In the genomic region with DNA sequence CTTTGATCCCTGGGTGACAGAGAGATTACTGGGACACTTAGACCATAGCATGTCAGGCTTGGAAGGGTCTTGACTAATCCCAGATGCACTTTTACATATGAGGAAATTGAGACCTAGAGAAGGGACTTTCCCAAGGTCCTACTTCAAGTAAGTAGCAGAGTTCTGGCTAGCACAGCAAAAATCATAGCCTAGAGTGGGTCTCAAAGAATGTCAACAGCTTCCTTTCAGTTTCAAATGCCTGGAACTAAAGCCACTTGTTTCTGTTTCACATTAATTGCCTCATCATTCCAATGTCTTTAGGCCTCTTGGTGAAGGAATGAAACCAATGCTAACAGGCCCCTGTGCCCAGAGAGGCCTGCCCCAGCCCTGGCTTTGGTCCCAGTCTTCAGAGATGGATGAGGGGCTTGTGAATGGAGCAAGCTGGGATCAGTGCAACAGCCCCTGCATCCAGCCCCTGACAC, we compare ENCODE assay signal across 1 cellular context.
TF ChIP-seq lines count a peak whose summit lies in the region.

No MANE protein-coding gene starts in this region.

TF ChIP-seq in GM23338, 12 proteins besides CTCF, POLR2A, EP300 and RAD21 (continued from another document):
- TF ChIP-seq, protein P1, sequence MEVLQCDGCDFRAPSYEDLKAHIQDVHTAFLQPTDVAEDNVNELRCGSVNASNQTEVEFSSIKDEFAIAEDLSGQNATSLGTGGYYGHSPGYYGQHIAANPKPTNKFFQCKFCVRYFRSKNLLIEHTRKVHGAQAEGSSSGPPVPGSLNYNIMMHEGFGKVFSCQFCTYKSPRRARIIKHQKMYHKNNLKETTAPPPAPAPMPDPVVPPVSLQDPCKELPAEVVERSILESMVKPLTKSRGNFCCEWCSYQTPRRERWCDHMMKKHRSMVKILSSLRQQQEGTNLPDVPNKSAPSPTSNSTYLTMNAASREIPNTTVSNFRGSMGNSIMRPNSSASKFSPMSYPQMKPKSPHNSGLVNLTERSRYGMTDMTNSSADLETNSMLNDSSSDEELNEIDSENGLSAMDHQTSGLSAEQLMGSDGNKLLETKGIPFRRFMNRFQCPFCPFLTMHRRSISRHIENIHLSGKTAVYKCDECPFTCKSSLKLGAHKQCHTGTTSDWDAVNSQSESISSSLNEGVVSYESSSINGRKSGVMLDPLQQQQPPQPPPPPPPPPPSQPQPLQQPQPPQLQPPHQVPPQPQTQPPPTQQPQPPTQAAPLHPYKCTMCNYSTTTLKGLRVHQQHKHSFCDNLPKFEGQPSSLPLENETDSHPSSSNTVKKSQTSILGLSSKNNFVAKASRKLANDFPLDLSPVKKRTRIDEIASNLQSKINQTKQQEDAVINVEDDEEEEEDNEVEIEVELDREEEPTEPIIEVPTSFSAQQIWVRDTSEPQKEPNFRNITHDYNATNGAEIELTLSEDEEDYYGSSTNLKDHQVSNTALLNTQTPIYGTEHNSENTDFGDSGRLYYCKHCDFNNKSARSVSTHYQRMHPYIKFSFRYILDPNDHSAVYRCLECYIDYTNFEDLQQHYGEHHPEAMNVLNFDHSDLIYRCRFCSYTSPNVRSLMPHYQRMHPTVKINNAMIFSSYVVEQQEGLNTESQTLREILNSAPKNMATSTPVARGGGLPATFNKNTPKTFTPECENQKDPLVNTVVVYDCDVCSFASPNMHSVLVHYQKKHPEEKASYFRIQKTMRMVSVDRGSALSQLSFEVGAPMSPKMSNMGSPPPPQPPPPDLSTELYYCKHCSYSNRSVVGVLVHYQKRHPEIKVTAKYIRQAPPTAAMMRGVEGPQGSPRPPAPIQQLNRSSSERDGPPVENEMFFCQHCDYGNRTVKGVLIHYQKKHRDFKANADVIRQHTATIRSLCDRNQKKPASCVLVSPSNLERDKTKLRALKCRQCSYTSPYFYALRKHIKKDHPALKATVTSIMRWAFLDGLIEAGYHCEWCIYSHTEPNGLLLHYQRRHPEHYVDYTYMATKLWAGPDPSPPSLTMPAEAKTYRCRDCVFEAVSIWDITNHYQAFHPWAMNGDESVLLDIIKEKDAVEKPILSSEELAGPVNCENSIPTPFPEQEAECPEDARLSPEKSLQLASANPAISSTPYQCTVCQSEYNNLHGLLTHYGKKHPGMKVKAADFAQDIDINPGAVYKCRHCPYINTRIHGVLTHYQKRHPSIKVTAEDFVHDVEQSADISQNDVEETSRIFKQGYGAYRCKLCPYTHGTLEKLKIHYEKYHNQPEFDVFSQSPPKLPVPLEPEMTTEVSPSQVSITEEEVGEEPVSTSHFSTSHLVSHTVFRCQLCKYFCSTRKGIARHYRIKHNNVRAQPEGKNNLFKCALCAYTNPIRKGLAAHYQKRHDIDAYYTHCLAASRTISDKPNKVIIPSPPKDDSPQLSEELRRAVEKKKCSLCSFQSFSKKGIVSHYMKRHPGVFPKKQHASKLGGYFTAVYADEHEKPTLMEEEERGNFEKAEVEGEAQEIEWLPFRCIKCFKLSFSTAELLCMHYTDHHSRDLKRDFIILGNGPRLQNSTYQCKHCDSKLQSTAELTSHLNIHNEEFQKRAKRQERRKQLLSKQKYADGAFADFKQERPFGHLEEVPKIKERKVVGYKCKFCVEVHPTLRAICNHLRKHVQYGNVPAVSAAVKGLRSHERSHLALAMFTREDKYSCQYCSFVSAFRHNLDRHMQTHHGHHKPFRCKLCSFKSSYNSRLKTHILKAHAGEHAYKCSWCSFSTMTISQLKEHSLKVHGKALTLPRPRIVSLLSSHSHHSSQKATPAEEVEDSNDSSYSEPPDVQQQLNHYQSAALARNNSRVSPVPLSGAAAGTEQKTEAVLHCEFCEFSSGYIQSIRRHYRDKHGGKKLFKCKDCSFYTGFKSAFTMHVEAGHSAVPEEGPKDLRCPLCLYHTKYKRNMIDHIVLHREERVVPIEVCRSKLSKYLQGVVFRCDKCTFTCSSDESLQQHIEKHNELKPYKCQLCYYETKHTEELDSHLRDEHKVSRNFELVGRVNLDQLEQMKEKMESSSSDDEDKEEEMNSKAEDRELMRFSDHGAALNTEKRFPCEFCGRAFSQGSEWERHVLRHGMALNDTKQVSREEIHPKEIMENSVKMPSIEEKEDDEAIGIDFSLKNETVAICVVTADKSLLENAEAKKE (CRISPR knock-in tag; IDR thresholded peaks at IDR 0.05) = no peak
- TF ChIP-seq, protein P2, sequence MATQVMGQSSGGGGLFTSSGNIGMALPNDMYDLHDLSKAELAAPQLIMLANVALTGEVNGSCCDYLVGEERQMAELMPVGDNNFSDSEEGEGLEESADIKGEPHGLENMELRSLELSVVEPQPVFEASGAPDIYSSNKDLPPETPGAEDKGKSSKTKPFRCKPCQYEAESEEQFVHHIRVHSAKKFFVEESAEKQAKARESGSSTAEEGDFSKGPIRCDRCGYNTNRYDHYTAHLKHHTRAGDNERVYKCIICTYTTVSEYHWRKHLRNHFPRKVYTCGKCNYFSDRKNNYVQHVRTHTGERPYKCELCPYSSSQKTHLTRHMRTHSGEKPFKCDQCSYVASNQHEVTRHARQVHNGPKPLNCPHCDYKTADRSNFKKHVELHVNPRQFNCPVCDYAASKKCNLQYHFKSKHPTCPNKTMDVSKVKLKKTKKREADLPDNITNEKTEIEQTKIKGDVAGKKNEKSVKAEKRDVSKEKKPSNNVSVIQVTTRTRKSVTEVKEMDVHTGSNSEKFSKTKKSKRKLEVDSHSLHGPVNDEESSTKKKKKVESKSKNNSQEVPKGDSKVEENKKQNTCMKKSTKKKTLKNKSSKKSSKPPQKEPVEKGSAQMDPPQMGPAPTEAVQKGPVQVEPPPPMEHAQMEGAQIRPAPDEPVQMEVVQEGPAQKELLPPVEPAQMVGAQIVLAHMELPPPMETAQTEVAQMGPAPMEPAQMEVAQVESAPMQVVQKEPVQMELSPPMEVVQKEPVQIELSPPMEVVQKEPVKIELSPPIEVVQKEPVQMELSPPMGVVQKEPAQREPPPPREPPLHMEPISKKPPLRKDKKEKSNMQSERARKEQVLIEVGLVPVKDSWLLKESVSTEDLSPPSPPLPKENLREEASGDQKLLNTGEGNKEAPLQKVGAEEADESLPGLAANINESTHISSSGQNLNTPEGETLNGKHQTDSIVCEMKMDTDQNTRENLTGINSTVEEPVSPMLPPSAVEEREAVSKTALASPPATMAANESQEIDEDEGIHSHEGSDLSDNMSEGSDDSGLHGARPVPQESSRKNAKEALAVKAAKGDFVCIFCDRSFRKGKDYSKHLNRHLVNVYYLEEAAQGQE (IDR thresholded peaks at IDR 0.05; ENCODE audit: unreplicated experiment) = no peak
- TF ChIP-seq CREB1 (CRISPR knock-in tag; IDR thresholded peaks at IDR 0.05; ENCODE audit: low read depth) (no peak), ZNF114 (CRISPR knock-in tag; IDR thresholded peaks at IDR 0.05) (no peak), EZH2 (IDR thresholded peaks at IDR 0.05; ENCODE audit: low read depth, unreplicated experiment) (no peak), STAT1 (IDR thresholded peaks at IDR 0.05; ENCODE audit: unreplicated experiment) (no peak), NANOG (IDR thresholded peaks at IDR 0.05; ENCODE audit: borderline replicate concordance) (no peak)
